22 cellular contexts compared by ENCODE assay signal in genomic region chr9:93491593-93492232, GRCh38.
"Had no signal": no experiment of that assay in that cellular context is flagged by ENCODE, and none has a peak within 500 bp of the region (broad histone marks: within the 10 kb centered on the region; RNA-seq: fewer than 3 reads in every experiment).

No MANE protein-coding gene starts in this region.

- H3K27me3 Mint-ChIP-seq: activated CD4-positive, alpha-beta T cell treated with anti-CD3 and anti-CD28 coated beads, Interleukin-2, amount 10 ng/mL, durations not matched to agents 24 days and 14 days; activated CD8-positive, alpha-beta T cell treated with anti-CD3 and anti-CD28 coated beads for 36 hours; activated naive CD4-positive, alpha-beta T cell treated with anti-CD3 and anti-CD28 coated beads, Interleukin-2, amount 50 U/mL, for 24 hours had no signal

- H3K4me3 ChIP-seq: ascending aorta, heart right ventricle, spleen, upper lobe of left lung had no signal

- DNase-seq: activated CD4-positive, alpha-beta T cell treated with anti-CD3 and anti-CD28 coated beads, Interleukin-2, amount 10 ng/mL, durations not matched to agents 24 days and 14 days; activated CD8-positive, alpha-beta T cell treated with anti-CD3 and anti-CD28 coated beads for 36 hours; activated gamma-delta T cell; brain microvascular endothelial cell; central memory CD4-positive, alpha-beta T cell; effector memory CD4-positive, alpha-beta T cell; heart right ventricle; islet precursor cell; left cardiac atrium; spleen; stimulated activated CD4-positive, alpha-beta T cell treated with anti-CD3 and anti-CD28 coated beads, Interleukin-4, amount 100 ng/mL, for 24 hours; stimulated activated naive CD8-positive, alpha-beta T cell treated with anti-CD3 and anti-CD28 coated beads, Interleukin-15, Interleukin-2, amounts not matched to agents 100 U/mL and 50 U/mL, for 24 hours; SW 1271; T-helper 2 cell; upper lobe of left lung had no signal

- H3K27me3 ChIP-seq: ascending aorta, brain microvascular endothelial cell, heart right ventricle, spleen, upper lobe of left lung had no signal

- H3K4me3 Mint-ChIP-seq: activated CD4-positive, alpha-beta T cell treated with anti-CD3 and anti-CD28 coated beads, Interleukin-2, amount 10 ng/mL, durations not matched to agents 24 days and 14 days; activated CD8-positive, alpha-beta T cell treated with anti-CD3 and anti-CD28 coated beads for 36 hours; activated naive CD4-positive, alpha-beta T cell treated with anti-CD3 and anti-CD28 coated beads, Interleukin-2, amount 50 U/mL, for 24 hours; activated T-helper 1 cell treated with anti-CD3 and anti-CD28 coated beads, Interleukin-12 subunit alpha, Interleukin-12 subunit beta, Interleukin-2, Interleukin-4 antibody, amounts not matched to agents 30 ng/mL and 10 ng/mL and 1 ng/mL, durations not matched to agents 14 hours and 24 hours and 36 hours; nephron had no signal

- H3K27ac ChIP-seq: ascending aorta, brain microvascular endothelial cell, spleen, upper lobe of left lung, VCaP had no signal

- H3K9me3 Mint-ChIP-seq: activated CD4-positive, alpha-beta T cell treated with anti-CD3 and anti-CD28 coated beads, Interleukin-2, amount 10 ng/mL, durations not matched to agents 24 days and 14 days; activated CD8-positive, alpha-beta T cell treated with anti-CD3 and anti-CD28 coated beads for 36 hours; activated naive CD4-positive, alpha-beta T cell treated with anti-CD3 and anti-CD28 coated beads, Interleukin-2, amount 50 U/mL, for 24 hours; activated T-helper 1 cell treated with anti-CD3 and anti-CD28 coated beads, Interleukin-12 subunit alpha, Interleukin-12 subunit beta, Interleukin-2, Interleukin-4 antibody, amounts not matched to agents 30 ng/mL and 10 ng/mL and 1 ng/mL, durations not matched to agents 14 hours and 24 hours and 36 hours; nephron had no signal

- ATAC-seq: activated CD4-positive, CD25-positive, alpha-beta regulatory T cell treated with anti-CD3 and anti-CD28 coated beads, Interleukin-2, amount 50 U/mL, for 24 hours; activated CD8-positive, alpha-beta T cell treated with anti-CD3 and anti-CD28 coated beads for 36 hours; esophagus mucosa; stimulated activated naive CD8-positive, alpha-beta T cell treated with anti-CD3 and anti-CD28 coated beads, Interleukin-15, Interleukin-2, amounts not matched to agents 100 U/mL and 50 U/mL, for 24 hours had no signal

- H3K27ac Mint-ChIP-seq: activated CD8-positive, alpha-beta T cell treated with anti-CD3 and anti-CD28 coated beads for 36 hours; activated naive CD4-positive, alpha-beta T cell treated with anti-CD3 and anti-CD28 coated beads, Interleukin-2, amount 50 U/mL, for 24 hours; activated T-helper 1 cell treated with anti-CD3 and anti-CD28 coated beads, Interleukin-12 subunit alpha, Interleukin-12 subunit beta, Interleukin-2, Interleukin-4 antibody, amounts not matched to agents 30 ng/mL and 10 ng/mL and 1 ng/mL, durations not matched to agents 14 hours and 24 hours and 36 hours; nephron had no signal

- H3K9me3 ChIP-seq: ascending aorta, heart right ventricle, spleen, upper lobe of left lung had no signal
